1 cellular context compared by ENCODE assay signal in genomic region chr1:226547754-226548191, GRCh38.
A peak's percentile ranks its signal among the peaks of the same experiment; 100 is the strongest.
TF ChIP-seq lines count a peak whose summit lies in the region.

No MANE protein-coding gene starts in this region.

TF ChIP-seq in K562, 482 proteins besides CTCF, POLR2A, EP300 and RAD21 (continued from another document):
- TF ChIP-seq TFAP4 (CRISPR knock-in tag; IDR thresholded peaks at IDR 0.05; ENCODE audit: borderline replicate concordance) (peak; percentile 25; the same call in 1 of the 2 replicates), ZNF639 (CRISPR knock-in tag; conservative IDR thresholded peaks at IDR 0.05 in 1 of 2, IDR thresholded peaks at IDR 0.05 in 1 of 2) (no peak), CCAR2 (IDR thresholded peaks at IDR 0.05; ENCODE audit: low read depth, low read length) (no peak), ARID4B (CRISPR knock-in tag; IDR thresholded peaks at IDR 0.05) (peak; percentile 62), RB1 (IDR thresholded peaks at IDR 0.05; ENCODE audit: low read depth) (0 out of 2 replicates have a peak, but pooled peaks have one; percentile 22), FOXA1 (IDR thresholded peaks at IDR 0.05; ENCODE audit: borderline replicate concordance) (no peak), KLF16 (IDR thresholded peaks at IDR 0.05) (peak; percentile 50; the same call in 1 of the 2 replicates), DPF2 (IDR thresholded peaks at IDR 0.05) (no peak), MCM7 (IDR thresholded peaks at IDR 0.05) (peak in 1 of 2 experiments; percentile 60; a peak in 1 of 4 replicates), NCOA4 (IDR thresholded peaks at IDR 0.05; ENCODE audit: partially characterized antibody) (no peak), ZNF217 (CRISPR knock-in tag; IDR thresholded peaks at IDR 0.05) (no peak), DEAF1 (CRISPR knock-in tag; IDR thresholded peaks at IDR 0.05) (peak; percentile 75), TEAD4 (IDR thresholded peaks at IDR 0.05; ENCODE audit: low read length) (0 out of 2 replicates have a peak, but pooled peaks have one; percentile 22), TEAD4 (CRISPR knock-in tag; IDR thresholded peaks at IDR 0.05; ENCODE audit: borderline replicate concordance) (0 out of 2 replicates have a peak, but pooled peaks have one; percentile 18), YY1 (IDR thresholded peaks at IDR 0.05; ENCODE audit: borderline replicate concordance in 1 of 3, control insufficient read depth in 1 of 3, extremely low read depth in 1 of 3, insufficient read depth in 3 of 3, insufficient read length in 1 of 3, insufficient replicate concordance in 2 of 3, low read depth in 1 of 3, low read length in 2 of 3) (peak in 1 of 3 experiments; percentile 13), FOXP1 (CRISPR knock-in tag; IDR thresholded peaks at IDR 0.05) (0 out of 2 replicates have a peak, but pooled peaks have one; percentile 28), SMC3 (conservative IDR thresholded peaks at IDR 0.05; ENCODE audit: insufficient read depth, low read depth, low read length) (peak; percentile 87), PPARD (CRISPR knock-in tag; IDR thresholded peaks at IDR 0.05) (no peak)
TF ChIP-seq in K562: peak in this region for 20.
